ENCODE assay signal across 27 cellular contexts in genomic region chr6:34798057-34798456, GRCh38.
"Had no signal": no experiment of that assay in that cellular context is flagged by ENCODE, and none has a peak within 500 bp of the region (broad histone marks: within the 10 kb centered on the region; RNA-seq: fewer than 3 reads in every experiment).

No MANE protein-coding gene starts in this region.

- H3K27me3 ChIP-seq: stomach, suprapubic skin, testis, thyroid gland, tibial artery, tibial nerve, transverse colon, upper lobe of left lung, upper lobe of right lung, uterus, vagina had no signal

- H3K27ac ChIP-seq: stomach, suprapubic skin, testis, thoracic aorta, thyroid gland, tibial artery, tibial nerve, transverse colon, upper lobe of left lung, upper lobe of right lung, uterus, vagina had no signal

- DNase-seq: stimulated activated CD4-positive, alpha-beta T cell treated with anti-CD3 and anti-CD28 coated beads, Interleukin-2, amount 100 ng/mL, for 48 hours; stimulated activated CD4-positive, alpha-beta T cell treated with anti-CD3 and anti-CD28 coated beads, Interleukin-4, amount 100 ng/mL, for 1 hour; stimulated activated CD4-positive, alpha-beta T cell treated with anti-CD3 and anti-CD28 coated beads, Interleukin-4, amount 100 ng/mL, for 24 hours; stimulated activated CD4-positive, alpha-beta T cell treated with anti-CD3 and anti-CD28 coated beads, Interleukin-4, amount 100 ng/mL, for 4 hours; stimulated activated CD8-positive, alpha-beta memory T cell treated with anti-CD3 and anti-CD28 coated beads, Interleukin-4, amount 100 ng/mL, for 48 hours; stimulated activated naive B cell treated with anti-CD40 and anti-IgM and Interleukin-4, amounts not matched to agents 10 μg/mL and 1 μg/mL and 100 μg/mL, for 72 hours; stimulated activated naive CD4-positive, alpha-beta T cell; stimulated activated naive CD4-positive, alpha-beta T cell treated with Interleukin-2 at 50 U/mL for 16 hours; stimulated activated naive CD8-positive, alpha-beta T cell treated with anti-CD3 and anti-CD28 coated beads, Interleukin-15, amount 100 ng/mL, for 72 hours; stimulated activated naive CD8-positive, alpha-beta T cell treated with anti-CD3 and anti-CD28 coated beads, Interleukin-15, Interleukin-2, amounts not matched to agents 100 U/mL and 50 U/mL, for 24 hours; stomach; substantia nigra; testis; thyroid gland; tibial artery; transverse colon; trophoblast cell; upper lobe of left lung; upper lobe of right lung; uterus had no signal

- H3K9me3 ChIP-seq: stomach, suprapubic skin, testis, thoracic aorta, thyroid gland, tibial artery, tibial nerve, transverse colon, upper lobe of left lung, upper lobe of right lung, uterus, vagina had no signal

- H3K36me3 ChIP-seq: suprapubic skin, thoracic aorta, thyroid gland, tibial artery, tibial nerve, transverse colon, upper lobe of left lung, upper lobe of right lung, uterus, vagina had no signal

- H3K4me1 ChIP-seq: uterus had no signal

- ATAC-seq: stimulated activated effector memory CD8-positive, alpha-beta T cell treated with anti-CD3 and anti-CD28 coated beads, Interleukin-12 subunit alpha, Interleukin-12 subunit beta, amount 100 ng/mL, for 72 hours; stimulated activated memory B cell treated with anti-CD40 and anti-IgM and Interleukin-4, amounts not matched to agents 10 μg/mL and 1 μg/mL and 100 μg/mL, for 72 hours; stimulated activated naive B cell treated with anti-CD40 and anti-IgM and Interleukin-4, amounts not matched to agents 10 μg/mL and 1 μg/mL and 100 μg/mL, for 72 hours; stimulated activated naive CD8-positive, alpha-beta T cell treated with anti-CD3 and anti-CD28 coated beads, Interleukin-15, amount 100 ng/mL, for 72 hours; stimulated activated naive CD8-positive, alpha-beta T cell treated with anti-CD3 and anti-CD28 coated beads, Interleukin-15, Interleukin-2, amounts not matched to agents 100 U/mL and 50 U/mL, for 24 hours; upper lobe of right lung had no signal

- FAIRE-seq: urothelium cell line had no signal

- H3K4me3 ChIP-seq: stomach, suprapubic skin, testis, thoracic aorta, thyroid gland, tibial artery, tibial nerve, transverse colon, upper lobe of left lung, upper lobe of right lung, uterus, vagina had no signal
